ENCODE assay signal across 17 cellular contexts in genomic region chr2:191560594-191560993, GRCh38.
"Had no signal": no experiment of that assay in that cellular context is flagged by ENCODE, and none has a peak within 500 bp of the region (broad histone marks: within the 10 kb centered on the region; RNA-seq: fewer than 3 reads in every experiment).

No MANE protein-coding gene starts in this region.

- ATAC-seq: activated CD4-positive, CD25-positive, alpha-beta regulatory T cell treated with anti-CD3 and anti-CD28 coated beads, Interleukin-2, amount 50 U/mL, for 24 hours; left ventricle myocardium superior; mucosa of descending colon; naive thymus-derived CD8-positive, alpha-beta T cell had no signal

- H3K27ac ChIP-seq: transverse colon had no signal

- H3K27me3 ChIP-seq: transverse colon had no signal

- H3K36me3 ChIP-seq: transverse colon had no signal

- H3K4me3 ChIP-seq: mucosa of descending colon, smooth muscle cell, transverse colon had no signal

- H3K9me3 ChIP-seq: mucosa of descending colon, transverse colon had no signal

- DNase-seq: activated CD4-positive, alpha-beta T cell treated with anti-CD3 and anti-CD28 coated beads, Interleukin-2, amount 50 U/mL, for 1 hour; activated CD8-positive, alpha-beta memory T cell treated with anti-CD3 and anti-CD28 coated beads for 24 hours; activated naive CD4-positive, alpha-beta T cell; activated naive CD8-positive, alpha-beta T cell treated with anti-CD3 and anti-CD28 coated beads, Interleukin-2, amount 10 ng/mL, durations not matched to agents 7 days and 5 days; cerebellar nuclear complex; effector CD8-positive, alpha-beta T cell; foreskin melanocyte; kidney glomerular epithelial cell; left ventricle myocardium superior; mucosa of descending colon; naive thymus-derived CD8-positive, alpha-beta T cell; stimulated activated CD4-positive, alpha-beta T cell treated with anti-CD3 and anti-CD28 coated beads, Interleukin-4, amount 100 ng/mL, for 4 hours; stimulated activated CD8-positive, alpha-beta memory T cell treated with anti-CD3 and anti-CD28 coated beads, Interleukin-4, amount 100 ng/mL, for 48 hours; stimulated activated naive CD4-positive, alpha-beta T cell treated with Interleukin-2 at 50 U/mL for 16 hours; transverse colon had no signal

- H3K4me2 ChIP-seq: smooth muscle cell had no signal
